6 cellular contexts compared by ENCODE assay signal in the genomic region with DNA sequence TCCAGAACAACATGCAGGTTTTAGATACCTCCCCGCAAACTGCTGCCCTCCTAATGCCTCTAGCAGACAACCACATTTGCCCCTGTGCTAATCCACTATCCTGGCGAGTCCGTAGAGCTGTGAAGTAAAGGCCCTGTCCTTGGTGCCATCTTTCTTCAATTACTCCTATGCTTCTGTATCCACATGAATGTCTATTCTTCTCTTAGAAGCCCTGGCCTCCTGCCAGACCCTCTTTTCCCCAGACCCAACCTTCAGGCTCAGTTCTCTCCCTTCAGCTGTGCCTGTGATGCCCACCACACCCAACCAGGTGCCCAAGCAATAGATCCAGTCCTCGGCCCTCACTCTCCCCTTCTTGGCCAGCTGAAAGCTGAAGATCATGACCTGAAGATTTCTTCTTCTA.
"Had no signal": no experiment of that assay in that cellular context is flagged by ENCODE, and none has a peak within 500 bp of the region (broad histone marks: within the 10 kb centered on the region; RNA-seq: fewer than 3 reads in every experiment).

No MANE protein-coding gene starts in this region.

- H3K4me1 ChIP-seq: HAP-1 had no signal

- H3K36me3 ChIP-seq: HAP-1 had no signal

- H3K4me3 ChIP-seq: GM23248, HAP-1, K562 had no signal

- DNase-seq: GM23248, GOT3, H7, IMR-90 had no signal

- H3K27ac ChIP-seq: GM23248 had no signal

- H3K9me3 ChIP-seq: HAP-1 had no signal
